In the genomic region with DNA sequence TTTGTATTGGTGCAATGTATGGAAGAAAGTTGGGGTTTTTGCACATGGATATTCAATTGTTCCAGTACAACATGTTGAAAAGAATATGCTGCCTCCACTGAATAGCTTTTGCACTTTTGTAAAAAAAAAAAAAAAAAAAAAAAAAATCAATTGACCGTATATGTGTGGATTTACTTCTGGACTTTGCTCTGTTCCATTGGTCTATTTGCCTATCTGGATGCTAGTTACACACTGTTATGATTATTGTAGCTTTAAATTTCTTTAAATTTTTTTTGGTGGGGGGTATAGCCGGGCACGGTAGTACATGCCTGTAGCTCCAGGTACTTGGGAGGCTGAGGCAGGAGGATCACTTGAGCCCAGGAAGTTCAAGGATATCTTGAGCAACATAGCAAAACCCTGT, we compare ENCODE assay signal across 20 cellular contexts. TPM values are rescaled to one million over a fixed set of nuclear protein-coding genes. Genes with fewer than 3 reads are reported as not detected.
DNase-seq lines count a peak whose midpoint lies in the region; ATAC-seq, FAIRE-seq and TF ChIP-seq lines count a peak whose summit lies in the region.
"Had no signal": no experiment of that assay in that cellular context is flagged by ENCODE, and none has a peak within 500 bp of the region (broad histone marks: within the 10 kb centered on the region; RNA-seq: fewer than 3 reads in every experiment).

No MANE protein-coding gene starts in this region.

- POLR2A ChIA-PET in HepG2 (lab: Yijun Ruan, JAX) = interaction anchor here (0.6 to 1.0 kb wide), 3 partner anchors 18 to 1660 kb away, joined by 3 to 9 read pairs (median 4); no protein-coding TSS in a partner anchor
- POLR2A ChIA-PET in activated CD4-positive, alpha-beta memory T cell treated with anti-CD3 and anti-CD28 coated beads for 36 hours (lab: Charles Lee) = no interaction called here

- in situ Hi-C loops in HepG2 (cut with HindIII; ENCODE audit: extremely low pct_ligation_motif_present, low pct_unique_long_range_greater_than_20kb) = no loop called here

- H3K27me3 ChIP-seq in Karpas-422 (ENCODE audit: low read length) (no peaks in the 10 kb centered on the region), HepG2 (ENCODE audit: control insufficient read depth in 1 of 2, insufficient read depth in 2 of 2, low read length in 2 of 2) (no peaks in the 10 kb centered on the region)
- H3K27me3 ChIP-seq: BLaER1 treated with 17β-estradiol and CSF1 and Interleukin-3, amounts not matched to agents 10 nM and 100 nM had no signal

- TF ChIP-seq RAD21 in HepG2 (CRISPR knock-in tag; IDR thresholded peaks at IDR 0.05) = no peak

- no peaks in the 10 kb centered on the region for H3K79me2 ChIP-seq in Karpas-422 (ENCODE audit: low read length)
- no peaks in the 10 kb centered on the region for H3K79me2 ChIP-seq in HepG2 (ENCODE audit: insufficient read depth, low read length)

- H3K4me3 Mint-ChIP-seq in progenitor cell of endocrine pancreas (ENCODE audit: low read depth) = no peak overlapping the region
- H3K4me3 Mint-ChIP-seq in activated CD4-positive, alpha-beta memory T cell treated with anti-CD3 and anti-CD28 coated beads for 36 hours = no peak overlapping the region
- H3K4me3 Mint-ChIP-seq: B cell; CD4-positive, alpha-beta T cell; CD8-positive, alpha-beta T cell had no signal

- TF ChIP-seq EP300 in HepG2 (IDR thresholded peaks at IDR 0.05; ENCODE audit: low read depth in 2 of 2, low read length in 2 of 2) = no peak
- TF ChIP-seq EP300 in HepG2 (CRISPR knock-in tag; IDR thresholded peaks at IDR 0.05; ENCODE audit: borderline replicate concordance) = no peak

- H4K20me1 ChIP-seq in Karpas-422 (ENCODE audit: insufficient read depth, low read depth, low read length) (no peaks in the 10 kb centered on the region), HepG2 (ENCODE audit: insufficient read depth, low read length) (no peaks in the 10 kb centered on the region)
- H4K20me1 ChIP-seq: BLaER1 treated with 17β-estradiol and CSF1 and Interleukin-3, amounts not matched to agents 10 nM and 100 nM had no signal

- peaks cover 5% of the 10 kb centered on the region for H3K36me3 Mint-ChIP-seq in progenitor cell of endocrine pancreas (ENCODE audit: insufficient read depth)
- peaks cover 18% of the 10 kb centered on the region for H3K36me3 Mint-ChIP-seq in activated CD4-positive, alpha-beta memory T cell treated with anti-CD3 and anti-CD28 coated beads for 36 hours

- H3K4me3 ChIP-seq in Karpas-422 (ENCODE audit: low read length) (no peak overlapping the region), HepG2 (replicated peaks in 1 of 3; ENCODE audit: insufficient read depth in 1 of 3, low read depth in 2 of 3, low read length in 3 of 3) (no peak overlapping the region)
- H3K4me3 ChIP-seq: A549; BLaER1 treated with 17β-estradiol and CSF1 and Interleukin-3, amounts not matched to agents 10 nM and 100 nM had no signal

- H2AFZ ChIP-seq in Karpas-422 (ENCODE audit: low read length) = no peak overlapping the region
- H2AFZ ChIP-seq in HepG2 (ENCODE audit: low read length) = no peak overlapping the region

- WGBS in HepG2 (ENCODE audit: low lambda C conversion rate) = under 1% methylated on average over 3 of the region's 3 CpGs

- H3K9ac ChIP-seq in Karpas-422 (ENCODE audit: low read length) (no peak overlapping the region), HepG2 (ENCODE audit: insufficient read depth, low read depth, low read length) (no peak overlapping the region)
- H3K9ac ChIP-seq: BLaER1 treated with 17β-estradiol and CSF1 and Interleukin-3, amounts not matched to agents 10 nM and 100 nM had no signal

- H3K4me2 ChIP-seq in Karpas-422 (ENCODE audit: low read depth, low read length, poor library complexity, severe bottlenecking) (no peak overlapping the region), HepG2 (ENCODE audit: low read depth, low read length) (0 out of 2 replicates have a peak overlapping the region, but pooled peaks have one; percentile 22)
- H3K4me2 ChIP-seq: A549; BLaER1 treated with 17β-estradiol and CSF1 and Interleukin-3, amounts not matched to agents 10 nM and 100 nM had no signal

- H3K27ac Mint-ChIP-seq in progenitor cell of endocrine pancreas = peak overlapping the region; percentile 45
- H3K27ac Mint-ChIP-seq in activated CD4-positive, alpha-beta memory T cell treated with anti-CD3 and anti-CD28 coated beads for 36 hours = no peak overlapping the region
- H3K27ac Mint-ChIP-seq: B cell; CD4-positive, alpha-beta T cell; CD8-positive, alpha-beta T cell had no signal

- no peak for TF ChIP-seq POLR2A in HepG2 (IDR thresholded peaks at IDR 0.05; ENCODE audit: insufficient read depth in 1 of 2, low read depth in 2 of 2, low read length in 2 of 2)

- no peak for DNase-seq in Karpas-422
- DNase-seq in HepG2 (ENCODE audit: low spot score) = peak; percentile 32
- DNase-seq in progenitor cell of endocrine pancreas (ENCODE audit: low spot score, unreplicated experiment) = no peak
- no peak for DNase-seq in activated CD4-positive, alpha-beta memory T cell treated with anti-CD3 and anti-CD28 coated beads for 36 hours
- DNase-seq in hypothalamus (lab: John Stamatoyannopoulos, UW) = no peak
- DNase-seq: AML-193; Caco-2; Calu3; CD4-positive, alpha-beta T cell; CD8-positive, alpha-beta T cell; DMS79 treated with DMSO at 0.1 percent for 48 hours; GF-D8 had no signal

- intact Hi-C loops in HepG2 (cut with micrococcal nuclease; ENCODE audit: unreplicated experiment) = no loop called here
- intact Hi-C loops in activated CD4-positive, alpha-beta memory T cell treated with anti-CD3 and anti-CD28 coated beads for 36 hours (cut with micrococcal nuclease) = no loop called here

- no peak for FAIRE-seq in HepG2 (lab: Jason Lieb, UNC)
- FAIRE-seq: A549, D721Med, GM12891, GM19239 had no signal

- H3K4me1 ChIP-seq in Karpas-422 (ENCODE audit: low read length) = peaks cover 36% of the 10 kb centered on the region
- H3K4me1 ChIP-seq in HepG2 (ENCODE audit: insufficient read depth, low read length) = peaks cover 35% of the 10 kb centered on the region
- H3K4me1 ChIP-seq: A549, Caco-2 had no signal

- no peaks in the 10 kb centered on the region for H3K9me2 ChIP-seq in Karpas-422 (replicated peaks; ENCODE audit: insufficient read depth, low read length)

- no peaks in the 10 kb centered on the region for H3K27me3 Mint-ChIP-seq in progenitor cell of endocrine pancreas
- no peaks in the 10 kb centered on the region for H3K27me3 Mint-ChIP-seq in activated CD4-positive, alpha-beta memory T cell treated with anti-CD3 and anti-CD28 coated beads for 36 hours
- H3K27me3 Mint-ChIP-seq: B cell; CD4-positive, alpha-beta T cell had no signal

- H3K9me3 ChIP-seq in Karpas-422 (ENCODE audit: low read length) (peaks cover 9% of the 10 kb centered on the region), HepG2 (ENCODE audit: low read length) (no peaks in the 10 kb centered on the region; the same call in 1 of the 2 replicates)
- H3K9me3 ChIP-seq: A549, Caco-2 had no signal

- TF ChIP-seq CTCF in HepG2 (CRISPR knock-in tag; IDR thresholded peaks at IDR 0.05) (no peak), progenitor cell of endocrine pancreas (IDR thresholded peaks at IDR 0.05; ENCODE audit: unreplicated experiment) (no peak)

- H3K9me3 Mint-ChIP-seq in progenitor cell of endocrine pancreas (ENCODE audit: low read depth) = peaks cover 25% of the 10 kb centered on the region
- peaks cover 27% of the 10 kb centered on the region for H3K9me3 Mint-ChIP-seq in activated CD4-positive, alpha-beta memory T cell treated with anti-CD3 and anti-CD28 coated beads for 36 hours

- 0 out of 2 replicates have a peak overlapping the region, but pooled peaks have one; percentile 27 for H3K27ac ChIP-seq in Karpas-422 (ENCODE audit: low read length)
- H3K27ac ChIP-seq in HepG2 (ENCODE audit: extremely low read length, insufficient read depth, low read length) = no peak overlapping the region
- H3K27ac ChIP-seq: 22Rv1; A549; BLaER1 treated with 17β-estradiol and CSF1 and Interleukin-3, amounts not matched to agents 10 nM and 100 nM; C4-2B had no signal

- H3K4me1 Mint-ChIP-seq in progenitor cell of endocrine pancreas (ENCODE audit: low read depth) = no peaks in the 10 kb centered on the region
- H3K4me1 Mint-ChIP-seq in activated CD4-positive, alpha-beta memory T cell treated with anti-CD3 and anti-CD28 coated beads for 36 hours (ENCODE audit: low read depth) = peaks cover 11% of the 10 kb centered on the region

- no TSS peak for BruUV-seq in HepG2 (replicated peaks; lab: Mats Ljungman, UMichigan)

- CTCF ChIA-PET in HepG2 (lab: Yijun Ruan, JAX; ENCODE audit: low intra/inter-chr PET ratio, low total read pairs) = no interaction called here
- CTCF ChIA-PET in activated CD4-positive, alpha-beta memory T cell treated with anti-CD3 and anti-CD28 coated beads for 36 hours (lab: Charles Lee) = no interaction called here

- ATAC-seq in HepG2 = peak; percentile 59
- ATAC-seq: A549; CD8-positive, alpha-beta T cell had no signal

- H3K36me3 ChIP-seq in Karpas-422 (ENCODE audit: insufficient read depth, low read length) (peaks cover 12% of the 10 kb centered on the region), HepG2 (replicated peaks in 1 of 2; ENCODE audit: control insufficient read depth in 1 of 2, insufficient read depth in 2 of 2, low read length in 2 of 2) (no peaks in the 10 kb centered on the region)

RNA-seq across cellular contexts. Expression of gene RPL39L, which starts 52.5 kb away (rescaled TPM):
- total RNA-seq in Karpas-422 (2014; rRNA removed; shearing (Covaris generic); ENCODE audit: low replicate concordance) = 142 and 236 TPM in 2 replicates
- total RNA-seq in HepG2 (2016; rRNA removed; fragmentation: Illumina TruSeq; extraction: Trizol) = not detected in 2 replicates
- total RNA-seq in HepG2 (2016; cell fraction: cytosol; rRNA removed; fragmentation: Illumina TruSeq; extraction: Trizol; ENCODE audit: low read depth) = not detected in 2 replicates
- total RNA-seq in HepG2 (2016; cell fraction: insoluble cytoplasmic fraction; rRNA removed; fragmentation: Illumina TruSeq; extraction: Trizol) = not detected in 2 replicates
- not detected in 2 replicates for total RNA-seq in HepG2 (2016; cell fraction: membrane; rRNA removed; fragmentation: Illumina TruSeq; extraction: Trizol)
- not detected in 2 replicates for total RNA-seq in HepG2 (2016; cell fraction: nucleus; rRNA removed; fragmentation: Illumina TruSeq; extraction: Trizol)
- polyA plus RNA-seq in HepG2 (2011; rRNA removed) = not detected in 2 replicates
- not detected in 2 replicates for polyA plus RNA-seq in HepG2 (2011; cell fraction: cytosol; rRNA removed)
- polyA plus RNA-seq in HepG2 (2011; cell fraction: nucleus; rRNA removed) = not detected in 2 replicates
- polyA plus RNA-seq in HepG2 (2012) = not detected in 2 replicates
- polyA plus RNA-seq in HepG2 (2016; cell fraction: cytosol; fragmentation: Illumina TruSeq; extraction: Trizol; ENCODE audit: low read depth) = not detected in 2 replicates
- not detected in 2 replicates for polyA plus RNA-seq in HepG2 (2016; cell fraction: insoluble cytoplasmic fraction; fragmentation: Illumina TruSeq; extraction: Trizol; ENCODE audit: low read depth)
- polyA plus RNA-seq in HepG2 (2016; cell fraction: membrane; fragmentation: Illumina TruSeq; extraction: Trizol; ENCODE audit: low read depth) = not detected in 2 replicates
- not detected in 2 replicates for polyA plus RNA-seq in HepG2 (2016; cell fraction: nucleus; fragmentation: Illumina TruSeq; extraction: Trizol; ENCODE audit: insufficient read depth, low read depth)
- 9.3 TPM in 1 of 2 replicates, not detected in the other for polyA minus RNA-seq in HepG2 (2011; rRNA and poly(A)+ RNA removed; ENCODE audit: low replicate concordance)
- polyA minus RNA-seq in HepG2 (2011; cell fraction: cytosol; rRNA and poly(A)+ RNA removed) = not detected in 2 replicates
- polyA minus RNA-seq in HepG2 (2011; cell fraction: nucleus; rRNA and poly(A)+ RNA removed) = not detected in 2 replicates
- 10.5 and 11.5 TPM in 2 replicates for total RNA-seq in progenitor cell of endocrine pancreas
- 10 to 100 TPM; 22.5 to 25.2 TPM for total RNA-seq in activated CD4-positive, alpha-beta memory T cell treated with anti-CD3 and anti-CD28 coated beads for 36 hours

Comparison
In these comparisons a context has a peak if more than half of its experiments do, and no peak if none do; other contexts are left out.
1. RNA of gene RPL39L, which starts 52.5 kb away (total RNA-seq): 142 to 236 TPM in Karpas-422, 22.5 to 25.2 TPM in activated CD4-positive, alpha-beta memory T cell treated with anti-CD3 and anti-CD28 coated beads for 36 hours and 10.5 to 11.5 TPM in progenitor cell of endocrine pancreas; not detected in HepG2; every median in the first group is over 10 times any median in the second.